In genomic region chr12:79706676-79707075, GRCh38 we compare ENCODE assay signal across 1 cellular context.
TF ChIP-seq lines count a peak whose summit lies in the region.

No MANE protein-coding gene starts in this region.

TF ChIP-seq in H1, 55 proteins besides CTCF, POLR2A, EP300 and RAD21 (continued from another document):
- TF ChIP-seq CHD7 (IDR thresholded peaks at IDR 0.05; ENCODE audit: insufficient replicate concordance, low read length): no peak
- no peak for TF ChIP-seq SIX5 (IDR thresholded peaks at IDR 0.05; ENCODE audit: low read depth, low read length)
- TF ChIP-seq TBP (IDR thresholded peaks at IDR 0.05; ENCODE audit: low read depth, low read length): no peak
- TF ChIP-seq CREB1 (IDR thresholded peaks at IDR 0.05): no peak
- TF ChIP-seq USF2 (IDR thresholded peaks at IDR 0.05; ENCODE audit: low read length): no peak
- TF ChIP-seq CEBPB (IDR thresholded peaks at IDR 0.05; ENCODE audit: low read depth, low read length): no peak
- no peak for TF ChIP-seq RBBP5 (IDR thresholded peaks at IDR 0.05; ENCODE audit: borderline replicate concordance, low read depth, low read length)
- TF ChIP-seq, protein P1, sequence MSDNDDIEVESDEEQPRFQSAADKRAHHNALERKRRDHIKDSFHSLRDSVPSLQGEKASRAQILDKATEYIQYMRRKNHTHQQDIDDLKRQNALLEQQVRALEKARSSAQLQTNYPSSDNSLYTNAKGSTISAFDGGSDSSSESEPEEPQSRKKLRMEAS (IDR thresholded peaks at IDR 0.05): no peak
- TF ChIP-seq BRCA1 (IDR thresholded peaks at IDR 0.05; ENCODE audit: low read depth, low read length): no peak
- TF ChIP-seq TAF7 (optimal IDR thresholded peaks at IDR 0.05; ENCODE audit: borderline replicate concordance, low read depth, low read length): no peak
- TF ChIP-seq POLR2AphosphoS5 (IDR thresholded peaks at IDR 0.05; ENCODE audit: low read depth, low read length): no peak
- no peak for TF ChIP-seq CHD2 (IDR thresholded peaks at IDR 0.05; ENCODE audit: low read length)
- no peak for TF ChIP-seq ZNF274 (IDR thresholded peaks at IDR 0.05; ENCODE audit: borderline replicate concordance, extremely low read depth, low read length)
- TF ChIP-seq SP2 (IDR thresholded peaks at IDR 0.05; ENCODE audit: low read length): no peak
TF ChIP-seq in H1: peak in this region for 0.
